17 cellular contexts compared by ENCODE assay signal in the genomic region with DNA sequence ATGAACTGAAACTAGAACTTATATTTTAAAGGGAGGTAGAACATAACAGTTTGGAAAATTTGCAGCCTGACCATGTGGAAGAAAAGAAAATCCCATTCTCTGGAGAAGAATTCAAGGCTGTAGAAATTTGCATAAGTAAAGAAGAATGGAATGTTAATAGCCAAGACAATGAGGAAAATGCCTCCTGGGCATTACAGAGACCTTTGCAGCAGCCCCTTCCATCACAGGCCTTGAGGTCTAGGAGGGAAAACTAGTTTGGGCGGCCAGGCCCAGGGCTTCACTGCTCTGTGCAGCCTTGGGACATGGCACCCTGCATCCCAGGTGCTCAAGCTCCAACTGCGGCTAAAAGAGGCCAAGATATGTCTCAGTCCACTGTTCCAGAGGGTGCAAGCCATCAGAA.
DNase-seq lines count a peak whose midpoint lies in the region; FAIRE-seq and TF ChIP-seq lines count a peak whose summit lies in the region.
"Had no signal": no experiment of that assay in that cellular context is flagged by ENCODE, and none has a peak within 500 bp of the region (broad histone marks: within the 10 kb centered on the region; RNA-seq: fewer than 3 reads in every experiment).

No MANE protein-coding gene starts in this region.

- H3K79me2 ChIP-seq in H1 (ENCODE audit: control insufficient read depth in 1 of 2, insufficient read depth in 2 of 2, low read length in 2 of 2) = no peaks in the 10 kb centered on the region

- peak overlapping the region; percentile 45; the same call in 1 of the 2 replicates for H4K8ac ChIP-seq in H1 (ENCODE audit: extremely low read depth, insufficient read depth, low read length)

- no peak overlapping the region for H2AFZ ChIP-seq in H1 (ENCODE audit: low read length)
- H2AFZ ChIP-seq: GM23248 had no signal

- H3K4me3 ChIP-seq in HAP-1 (no peak overlapping the region), H1 (ENCODE audit: extremely low read depth in 1 of 4, insufficient read depth in 2 of 4, low read depth in 3 of 4, low read length in 4 of 4) (no peak overlapping the region)
- H3K4me3 ChIP-seq: GM23248 had no signal

- CTCF ChIA-PET in H1 (lab: Charles Lee; ENCODE audit: partially characterized antibody) (no interaction called here), RWPE1 (lab: Yijun Ruan, JAX) (no interaction called here)

- H2BK15ac ChIP-seq in H1 (ENCODE audit: low read length) = no peak overlapping the region

- no peak overlapping the region for H2AK5ac ChIP-seq in H1 (ENCODE audit: low read depth, low read length)

- TF ChIP-seq EP300 in H1 (IDR thresholded peaks at IDR 0.05; ENCODE audit: borderline replicate concordance in 1 of 2, low read depth in 2 of 2, low read length in 2 of 2) = no peak

- WGBS in H1 (ENCODE audit: extremely low coverage in 1 of 2, insufficient coverage in 1 of 2, insufficient read length in 1 of 2, insufficient replicate concordance in 2 of 2, low coverage in 1 of 2, low lambda C conversion rate in 2 of 2, missing lambda C conversion rate in 1 of 2), 2 experiments = 82% methylated on average over 2 of the region's 2 CpGs; no CpG with 5 or more reads in 1 of the 2 experiments

- peaks cover 3% of the 10 kb centered on the region; the same call in 1 of the 2 replicates for H3K9me3 ChIP-seq in HAP-1
- peaks cover 2 to 3% of the 10 kb centered on the region in 2 experiments; a peak in 1 of 4 replicates for H3K9me3 ChIP-seq in H1 (ENCODE audit: insufficient read depth in 2 of 2, low read depth in 1 of 2, low read length in 1 of 2)
- H3K9me3 ChIP-seq: BE2C had no signal

- no peak for TF ChIP-seq CTCF in H1 (IDR thresholded peaks at IDR 0.05; ENCODE audit: control extremely low read depth in 1 of 3, insufficient read depth in 1 of 3, low read depth in 1 of 3, low read length in 3 of 3)
- no peak for TF ChIP-seq CTCF in RWPE1 (conservative IDR thresholded peaks at IDR 0.05; ENCODE audit: low read depth)

- H3K4ac ChIP-seq in H1 (replicated peaks; ENCODE audit: insufficient read length, low read depth, low read length) = no peak overlapping the region

- peak; percentile 75 to 87 for DNase-seq in HAP-1 (ENCODE audit: low spot score in 2 of 2)
- no peak for DNase-seq in H1 (ENCODE audit: low read depth in 1 of 2, low spot score in 2 of 2)
- peak; percentile 67 for DNase-seq in islet precursor cell
- no peak for DNase-seq in NCI-H187 treated with DMSO at 0.1 percent for 48 hours (lab: John Stamatoyannopoulos, UW)
- DNase-seq in DMS153 treated with DMSO at 0.1 percent for 48 hours (lab: John Stamatoyannopoulos, UW; ENCODE audit: unreplicated experiment) = no peak
- no peak for DNase-seq in RWPE1 (ENCODE audit: low spot score)
- DNase-seq: BE2C; C1 segment of cervical spinal cord; CD4-positive, CD25-positive, alpha-beta regulatory T cell; CD8-positive, alpha-beta memory T cell; COR-L47; DMS 273 treated with DMSO at 0.1 percent for 48 hours; GDM1; GM23248; H7 had no signal

- no peak overlapping the region for H3K14ac ChIP-seq in H1 (ENCODE audit: insufficient read length)

- no peaks in the 10 kb centered on the region for H3K23me2 ChIP-seq in H1 (ENCODE audit: low read depth, low read length)

- no peak overlapping the region for H3K18ac ChIP-seq in H1 (ENCODE audit: extremely low read depth, low read length)

- H4K20me1 ChIP-seq in H1 (replicated peaks in 1 of 2; ENCODE audit: control insufficient read depth in 1 of 2, insufficient read depth in 2 of 2, low read length in 2 of 2) = no peaks in the 10 kb centered on the region

- FAIRE-seq in H1 (lab: Jason Lieb, UNC) = no peak
- FAIRE-seq: GM12892, GM18507 had no signal

- H3K9ac ChIP-seq in H1 (replicated peaks in 1 of 4; ENCODE audit: extremely low read depth in 1 of 4, low read depth in 3 of 4, low read length in 3 of 4) = no peak overlapping the region
- H3K9ac ChIP-seq: GM23248 had no signal

- peaks cover 13% of the 10 kb centered on the region for H3K4me1 ChIP-seq in HAP-1
- peaks cover 0 to 3% (median 0%) of the 10 kb centered on the region in 4 experiments; a peak in 2 of 7 replicates for H3K4me1 ChIP-seq in H1 (replicated peaks in 1 of 4; ENCODE audit: control insufficient read depth in 3 of 4, insufficient read depth in 4 of 4, low read length in 3 of 4)
- H3K4me1 ChIP-seq: BE2C had no signal

- H2BK120ac ChIP-seq in H1 (replicated peaks; ENCODE audit: low read depth, low read length) = no peak overlapping the region

- H2BK12ac ChIP-seq in H1 (ENCODE audit: low read depth, low read length) = peak overlapping the region; percentile 13; the same call in 1 of the 2 replicates

- no peak overlapping the region for H3K56ac ChIP-seq in H1 (replicated peaks; ENCODE audit: insufficient read length, low read depth, low read length)

- H3K23ac ChIP-seq in H1 (ENCODE audit: insufficient read length) = no peak overlapping the region

- no peak overlapping the region for H2BK20ac ChIP-seq in H1 (ENCODE audit: low read length)

- no peak overlapping the region for H4K5ac ChIP-seq in H1 (ENCODE audit: insufficient read length, low read depth, low read length)

- no peak for TF ChIP-seq POLR2A in H1 (IDR thresholded peaks at IDR 0.05; ENCODE audit: control extremely low read depth in 1 of 2, low read depth in 2 of 2, low read length in 2 of 2)

- no peak overlapping the region for H2BK5ac ChIP-seq in H1 (ENCODE audit: low read depth, low read length)

- H3K4me2 ChIP-seq in H1 (ENCODE audit: insufficient read depth in 1 of 2, low read depth in 2 of 2, low read length in 2 of 2) = no peak overlapping the region

- H3K79me1 ChIP-seq in H1 (ENCODE audit: low read depth, low read length) = no peaks in the 10 kb centered on the region

- no peak overlapping the region for H4K91ac ChIP-seq in H1 (replicated peaks; ENCODE audit: insufficient read length, low read length)

- no peak overlapping the region for H3K27ac ChIP-seq in H1 (ENCODE audit: low read depth, low read length)
- H3K27ac ChIP-seq in RWPE1 = no peak overlapping the region
- H3K27ac ChIP-seq: GM23248 had no signal

- in situ Hi-C loops in HAP-1 (cut with MboI; ENCODE audit: low sequenced_read_pairs) = no loop called here

- TF ChIP-seq RAD21 in H1 (IDR thresholded peaks at IDR 0.05 in 1 of 2, conservative IDR thresholded peaks at IDR 0.05 in 1 of 2; ENCODE audit: low read depth in 2 of 2, low read length in 2 of 2) = no peak

- H3K36me3 ChIP-seq in HAP-1 (replicated peaks) (no peaks in the 10 kb centered on the region), H1 (ENCODE audit: control insufficient read depth in 2 of 4, insufficient read depth in 4 of 4, low read length in 3 of 4) (no peaks in the 10 kb centered on the region)
- H3K36me3 ChIP-seq: BE2C had no signal

- H3K27me3 ChIP-seq in HAP-1 (ENCODE audit: low read depth) (no peaks in the 10 kb centered on the region), H1 (replicated peaks in 1 of 4; ENCODE audit: control insufficient read depth in 3 of 4, extremely low read depth in 1 of 4, insufficient read depth in 3 of 4, low read length in 3 of 4) (no peaks in the 10 kb centered on the region)
- H3K27me3 ChIP-seq: BE2C had no signal

- POLR2A ChIA-PET in H1 (lab: Charles Lee; ENCODE audit: partially characterized antibody) (no interaction called here), RWPE1 (lab: Yijun Ruan, JAX; ENCODE audit: low non-redundant PET) (no interaction called here)

TF ChIP-seq in H1, 55 proteins besides CTCF, POLR2A, EP300 and RAD21 (continues in another document):
- TF ChIP-seq BRCA1 (IDR thresholded peaks at IDR 0.05; ENCODE audit: low read depth, low read length) (no peak), KDM4A (IDR thresholded peaks at IDR 0.05; ENCODE audit: low read depth, low read length, severe bottlenecking) (no peak), KDM5A (IDR thresholded peaks at IDR 0.05; ENCODE audit: low read length) (no peak), JUN (IDR thresholded peaks at IDR 0.05; ENCODE audit: low read depth, low read length) (no peak), GABPA (IDR thresholded peaks at IDR 0.05; ENCODE audit: borderline replicate concordance, insufficient read depth, low read length) (no peak), EZH2 (IDR thresholded peaks at IDR 0.05; ENCODE audit: low read depth, low read length, severe bottlenecking) (no peak), RNF2 (IDR thresholded peaks at IDR 0.05; ENCODE audit: borderline replicate concordance, low read depth, low read length, missing control alignments, poor library complexity, severe bottlenecking) (no peak), SP1 (IDR thresholded peaks at IDR 0.05; ENCODE audit: low read depth, low read length) (no peak)

Comparison
In these comparisons a context has a peak if more than half of its experiments do, and no peak if none do; other contexts are left out.
1. DNase-seq: peak in HAP-1 (2 of 2) and islet precursor cell (single experiment); none in H1 (0 of 2), NCI-H187 treated with DMSO at 0.1 percent for 48 hours (single experiment), DMS153 treated with DMSO at 0.1 percent for 48 hours (single experiment) and RWPE1 (single experiment).